ENCODE assay signal across 10 cellular contexts in the genomic region with DNA sequence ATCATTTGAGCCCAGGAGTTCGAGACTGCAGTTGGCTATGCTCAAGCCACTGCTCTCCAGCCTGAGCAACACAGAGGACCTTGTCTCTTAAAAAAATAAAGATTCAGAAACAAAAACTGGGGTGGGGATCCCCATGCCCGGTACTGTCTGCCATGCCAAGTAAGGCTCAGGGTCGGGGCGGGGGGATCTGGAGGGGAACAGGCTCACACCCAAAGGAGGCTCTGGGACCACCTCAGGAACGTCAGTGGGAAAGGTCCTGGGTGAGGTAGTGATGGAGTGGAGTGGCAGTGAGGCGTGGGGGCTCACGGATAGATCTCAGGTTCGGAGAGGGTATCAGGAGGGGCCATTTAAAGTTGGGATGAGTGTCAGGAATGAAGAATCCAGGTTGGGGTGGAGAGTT. TPM values are rescaled to one million over a fixed set of nuclear protein-coding genes. Genes with fewer than 3 reads are reported as not detected.
A peak's percentile ranks its signal among the peaks of the same experiment; 100 is the strongest.
DNase-seq lines count a peak whose midpoint lies in the region; ATAC-seq and TF ChIP-seq lines count a peak whose summit lies in the region.
"Had no signal": no experiment of that assay in that cellular context is flagged by ENCODE, and none has a peak within 500 bp of the region (broad histone marks: within the 10 kb centered on the region; RNA-seq: fewer than 3 reads in every experiment).

No MANE protein-coding gene starts in this region.

- H3K4me3 Mint-ChIP-seq in naive thymus-derived CD4-positive, alpha-beta T cell: peak overlapping the region in 9 of 10 donors; percentile 86 to 97 (median 89)

- TF ChIP-seq POLR2A in breast epithelium (IDR thresholded peaks at IDR 0.05): no peak
- no peak for TF ChIP-seq POLR2A in uterus (IDR thresholded peaks at IDR 0.05)

- H3K36me3 Mint-ChIP-seq in naive thymus-derived CD4-positive, alpha-beta T cell: peaks cover 8 to 32% (median 15%) of the 10 kb centered on the region in 5 donors

- peak overlapping the region; percentile 93 to 99 (median 98) for H3K27ac Mint-ChIP-seq in naive thymus-derived CD4-positive, alpha-beta T cell

- H3K4me1 ChIP-seq in heart right ventricle: peaks cover 29 to 100% (median 50%) of the 10 kb centered on the region in 9 donors
- peaks cover 11 to 42% of the 10 kb centered on the region in 2 donors for H3K4me1 ChIP-seq in breast epithelium
- peaks cover 43 to 59% of the 10 kb centered on the region in 2 donors for H3K4me1 ChIP-seq in naive thymus-derived CD4-positive, alpha-beta T cell (ENCODE audit: control insufficient read depth in 2 of 2, insufficient read depth in 2 of 2, low read length in 2 of 2)
- H3K4me1 ChIP-seq in uterus: peaks cover 14 to 31% of the 10 kb centered on the region in 2 donors

- CTCF ChIA-PET in naive thymus-derived CD4-positive, alpha-beta T cell (lab: Charles Lee): interaction anchor here (0.6 to 4.9 kb wide), 3 partner anchors 13 to 36 kb away, joined by 3 to 97 read pairs (median 27); a partner anchor contains a TSS

- POLR2A ChIA-PET in naive thymus-derived CD4-positive, alpha-beta T cell (lab: Charles Lee): interaction anchor here (1.4 to 9.5 kb wide), 5 partner anchors 8 to 88 kb away, joined by 5 to 268 read pairs (median 13); a partner anchor contains a TSS

- H3K36me3 ChIP-seq in heart right ventricle: peaks cover 0 to 12% (median 0%) of the 10 kb centered on the region in 9 donors
- no peaks in the 10 kb centered on the region for H3K36me3 ChIP-seq in breast epithelium
- H3K36me3 ChIP-seq in naive thymus-derived CD4-positive, alpha-beta T cell (ENCODE audit: control insufficient read depth in 2 of 3, insufficient read depth in 3 of 3, low read length in 3 of 3): peaks cover 0 to 15% (median 11%) of the 10 kb centered on the region in 3 experiments
- H3K36me3 ChIP-seq in uterus: no peaks in the 10 kb centered on the region

- H3K27ac ChIP-seq in heart right ventricle (peak overlapping the region in 8 of 10 donors; percentile 71 to 91 (median 82)), breast epithelium (peak overlapping the region; percentile 89 to 94), uterus (peak overlapping the region; percentile 86 to 94)
- peak overlapping the region; percentile 79 for H3K27ac ChIP-seq in naive thymus-derived CD4-positive, alpha-beta T cell (ENCODE audit: low read depth, low read length)

- 94 to 95% methylated on average over 8 of the region's 8 CpGs for WGBS in heart right ventricle, 2 donors

- no peaks in the 10 kb centered on the region for H3K9me3 ChIP-seq in heart right ventricle
- H3K9me3 ChIP-seq in breast epithelium: no peaks in the 10 kb centered on the region
- H3K9me3 ChIP-seq in naive thymus-derived CD4-positive, alpha-beta T cell (ENCODE audit: control insufficient read depth in 2 of 3, low read length in 3 of 3): no peaks in the 10 kb centered on the region
- H3K9me3 ChIP-seq in uterus: no peaks in the 10 kb centered on the region

- DNase-seq in heart right ventricle (no peak), Right ventricle myocardium superior (no peak), breast epithelium (ENCODE audit: low spot score in 2 of 2) (no peak), uterus (peak in 1 of 2 donors; percentile 20), NCI-H524 (lab: John Stamatoyannopoulos, UW) (no peak), anterior cingulate cortex (lab: John Stamatoyannopoulos, UW) (no peak)
- DNase-seq in naive thymus-derived CD4-positive, alpha-beta T cell: no peak
- DNase-seq: NCI-H1417 treated with DMSO at 0.1 percent for 48 hours had no signal

- no peaks in the 10 kb centered on the region for H3K27me3 Mint-ChIP-seq in naive thymus-derived CD4-positive, alpha-beta T cell
- H3K27me3 Mint-ChIP-seq: stimulated activated naive CD8-positive, alpha-beta T cell treated with anti-CD3 and anti-CD28 coated beads, Interleukin-15, Interleukin-2, amounts not matched to agents 100 ng/mL and 50 ng/mL, for 24 hours had no signal

- peak overlapping the region in 7 of 10 donors; percentile 45 to 64 (median 55) for H3K4me3 ChIP-seq in heart right ventricle
- H3K4me3 ChIP-seq in breast epithelium: peak overlapping the region; percentile 37 to 62 (median 56)
- no peak overlapping the region for H3K4me3 ChIP-seq in naive thymus-derived CD4-positive, alpha-beta T cell (ENCODE audit: low read length)
- no peak overlapping the region for H3K4me3 ChIP-seq in uterus

- no peaks in the 10 kb centered on the region for H3K27me3 ChIP-seq in heart right ventricle
- no peaks in the 10 kb centered on the region for H3K27me3 ChIP-seq in breast epithelium
- no peaks in the 10 kb centered on the region for H3K27me3 ChIP-seq in naive thymus-derived CD4-positive, alpha-beta T cell (ENCODE audit: control insufficient read depth in 2 of 2, insufficient read depth in 2 of 2, low read length in 2 of 2)
- H3K27me3 ChIP-seq in uterus: no peaks in the 10 kb centered on the region

- ATAC-seq in heart right ventricle: no peak
- ATAC-seq in Right ventricle myocardium superior (ENCODE audit: poor library complexity): no peak
- no peak for ATAC-seq in naive thymus-derived CD4-positive, alpha-beta T cell
- ATAC-seq in GM21423 (IDR thresholded peaks at IDR 0.05; ENCODE audit: unreplicated experiment): no peak

- TF ChIP-seq CTCF in heart right ventricle (IDR thresholded peaks at IDR 0.05) (no peak), breast epithelium (IDR thresholded peaks at IDR 0.05) (no peak), uterus (IDR thresholded peaks at IDR 0.05) (no peak)

- no peaks in the 10 kb centered on the region for H3K9me3 Mint-ChIP-seq in naive thymus-derived CD4-positive, alpha-beta T cell
- H3K9me3 Mint-ChIP-seq: stimulated activated naive CD8-positive, alpha-beta T cell treated with anti-CD3 and anti-CD28 coated beads, Interleukin-15, Interleukin-2, amounts not matched to agents 100 ng/mL and 50 ng/mL, for 24 hours had no signal

- intact Hi-C loops in heart right ventricle (cut with DNase I) (no loop called here), Right ventricle myocardium superior (cut with DNase I) (no loop called here), breast epithelium (cut with DNase I; ENCODE audit: low total_unique reads) (no loop called here), uterus (cut with DNase I; ENCODE audit: low total_unique reads) (no loop called here)
- intact Hi-C loops in naive thymus-derived CD4-positive, alpha-beta T cell (cut with micrococcal nuclease): loop anchor here (2.0 to 5.0 kb wide), 3 partner anchors 14 to 181 kb away; a partner anchor contains a TSS

- H3K4me1 Mint-ChIP-seq in naive thymus-derived CD4-positive, alpha-beta T cell: peaks cover 56 to 77% (median 69%) of the 10 kb centered on the region in 7 donors

RNA-seq across cellular contexts. Expression of a gene that starts 0.8 kb away (rescaled TPM):
- total RNA-seq in heart right ventricle (100 to 1,000 TPM in 2 of 10 donors, 10 to 100 TPM in 8; 29.4 to 166 (median 68.1) TPM), Right ventricle myocardium superior (130 TPM), breast epithelium (1,000 to 10,000 TPM in 1 of 3 donors, 100 to 1,000 TPM in 2; 177 to 1,015 (median 198) TPM), uterus (100 to 1,000 TPM in 3 of 4 donors, 10 to 100 TPM in 1; 58.9 to 226 (median 155) TPM)
- polyA plus RNA-seq in heart right ventricle: 100 to 1,000 TPM; 196 to 755 TPM
- total RNA-seq in naive thymus-derived CD4-positive, alpha-beta T cell: 100 to 1,000 TPM in 3 of 5 experiments, 10 to 100 TPM in 2; 54.0 to 766 (median 204) TPM
- polyA plus RNA-seq in naive thymus-derived CD4-positive, alpha-beta T cell: 100 to 1,000 TPM; 259 to 359 TPM

RNA-seq across cellular contexts. Expression of a gene that starts 2.7 kb away (rescaled TPM):
- 1 to 10 TPM in 3 of 10 donors, under 1 TPM in 1, not detected in 6; 0.30 to 2.9 (median 1.9) TPM for total RNA-seq in heart right ventricle
- polyA plus RNA-seq in heart right ventricle: 1 to 10 TPM; 2.4 to 6.3 TPM
- total RNA-seq in Right ventricle myocardium superior: 0.70 TPM
- total RNA-seq in breast epithelium: 1 to 10 TPM in 2 of 3 donors, under 1 TPM in 1; 0.44 to 2.6 (median 2.2) TPM
- total RNA-seq in naive thymus-derived CD4-positive, alpha-beta T cell: not detected
- polyA plus RNA-seq in naive thymus-derived CD4-positive, alpha-beta T cell: not detected
- 1 to 10 TPM in 2 of 4 donors, not detected in 2; 1.2 to 3.7 TPM for total RNA-seq in uterus

RNA-seq across cellular contexts. Expression of a gene that starts 5.6 kb away (rescaled TPM):
- not detected for total RNA-seq in heart right ventricle
- not detected for polyA plus RNA-seq in heart right ventricle
- total RNA-seq in Right ventricle myocardium superior: not detected
- total RNA-seq in breast epithelium: not detected
- total RNA-seq in naive thymus-derived CD4-positive, alpha-beta T cell: 1 to 10 TPM in 2 of 5 experiments, under 1 TPM in 1, not detected in 2; 0.78 to 2.0 (median 1.2) TPM
- polyA plus RNA-seq in naive thymus-derived CD4-positive, alpha-beta T cell: 1 to 10 TPM in 1 of 2 donors, under 1 TPM in 1; 0.91 to 1.5 TPM
- total RNA-seq in uterus: not detected

RNA-seq across cellular contexts. Expression of a gene that starts 10.6 kb away (rescaled TPM):
- total RNA-seq in heart right ventricle (100 to 1,000 TPM; 237 to 385 (median 294) TPM), Right ventricle myocardium superior (260 TPM), breast epithelium (100 to 1,000 TPM; 351 to 861 (median 423) TPM), uterus (100 to 1,000 TPM in 3 of 4 donors, 10 to 100 TPM in 1; 55.5 to 729 (median 448) TPM)
- polyA plus RNA-seq in heart right ventricle: 1,000 to 10,000 TPM in 1 of 2 donors, 100 to 1,000 TPM in 1; 630 to 2,261 TPM
- total RNA-seq in naive thymus-derived CD4-positive, alpha-beta T cell: 100 to 1,000 TPM; 178 to 433 (median 201) TPM
- 100 to 1,000 TPM; 424 to 568 TPM for polyA plus RNA-seq in naive thymus-derived CD4-positive, alpha-beta T cell

RNA-seq across cellular contexts. Expression of a gene that starts 19.3 kb away (rescaled TPM):
- total RNA-seq in heart right ventricle (1 to 10 TPM in 9 of 10 donors, not detected in 1; 1.2 to 4.5 (median 3.1) TPM), Right ventricle myocardium superior (2.3 TPM), breast epithelium (1 to 10 TPM in 1 of 3 donors, under 1 TPM in 1, not detected in 1; 0.33 to 5.4 TPM), uterus (1 to 10 TPM in 2 of 4 donors, not detected in 2; 2.1 to 2.7 TPM)
- polyA plus RNA-seq in heart right ventricle: 1 to 10 TPM; 2.2 to 7.4 TPM
- total RNA-seq in naive thymus-derived CD4-positive, alpha-beta T cell: 1 to 10 TPM in 1 of 5 experiments, not detected in 4; 1.1 TPM
- not detected for polyA plus RNA-seq in naive thymus-derived CD4-positive, alpha-beta T cell

Comparison
In these comparisons a context has a peak if more than half of its experiments do, and no peak if none do; other contexts are left out.
1. H3K4me3 ChIP-seq: peak in heart right ventricle (7 of 10) and breast epithelium (3 of 3); none in naive thymus-derived CD4-positive, alpha-beta T cell (single experiment) and uterus (0 of 2).
2. intact Hi-C loops: an anchor here in naive thymus-derived CD4-positive, alpha-beta T cell (2.0 to 5.0 kb wide); none called in heart right ventricle, Right ventricle myocardium superior, breast epithelium and uterus.
3. Peak in every context shown above with its lines, with median percentiles within 50 percentile points of each other: H3K27ac ChIP-seq.